8 cellular contexts compared by ENCODE assay signal in the genomic region with DNA sequence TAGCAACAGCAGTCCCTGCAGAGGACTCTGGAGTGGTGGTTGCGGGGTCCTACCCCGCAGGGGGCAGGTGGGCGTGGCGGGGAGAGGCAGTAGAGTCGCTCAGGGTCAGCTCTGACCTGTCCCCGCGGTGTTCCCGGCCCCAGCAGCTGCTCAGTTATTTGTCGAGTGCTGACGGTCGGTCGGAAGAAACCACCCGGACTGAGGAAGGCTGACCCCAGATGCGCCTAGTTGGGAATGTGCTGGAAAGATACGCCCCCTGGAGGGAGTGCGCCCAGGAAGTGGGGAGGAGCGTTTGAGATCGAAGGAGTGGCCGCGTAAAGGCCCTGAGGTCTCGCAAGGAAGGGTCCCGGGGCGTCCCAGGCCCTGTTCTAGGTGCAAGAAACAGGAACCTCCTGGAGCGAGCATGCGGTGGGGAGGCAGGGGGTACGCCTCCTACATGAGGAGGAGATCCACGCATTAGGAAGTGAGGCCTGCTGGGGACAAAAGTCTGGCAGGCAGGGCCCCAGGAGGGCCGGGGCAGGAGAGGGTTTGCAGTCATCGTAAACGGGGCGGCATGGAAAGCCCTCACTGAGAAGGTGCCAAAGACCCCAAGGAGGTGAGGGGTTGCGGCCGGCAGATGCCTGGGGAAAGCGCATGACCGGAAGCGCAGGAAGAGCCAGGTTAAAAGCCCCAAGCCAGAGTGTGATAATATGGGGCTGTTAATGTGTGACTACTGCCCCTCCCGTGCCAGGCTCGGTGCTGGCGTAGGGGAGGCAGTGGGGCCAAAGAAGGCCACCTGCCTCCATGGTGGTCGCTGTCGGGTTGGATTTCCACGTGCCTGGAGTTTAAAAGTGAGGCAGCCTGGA. TPM values are rescaled to one million over a fixed set of nuclear protein-coding genes. Genes with fewer than 3 reads are reported as not detected.
A peak's percentile ranks its signal among the peaks of the same experiment; 100 is the strongest.
DNase-seq lines count a peak whose midpoint lies in the region; FAIRE-seq and TF ChIP-seq lines count a peak whose summit lies in the region.

No MANE protein-coding gene starts in this region.

- H2BK12ac ChIP-seq in H1 (ENCODE audit: low read depth, low read length) = no peak overlapping the region

- no peak overlapping the region for H3K27ac ChIP-seq in H1 (ENCODE audit: low read depth, low read length)
- peak overlapping the region; percentile 82 for H3K27ac ChIP-seq in vagina

- TF ChIP-seq RAD21 in H1 (IDR thresholded peaks at IDR 0.05 in 1 of 2, conservative IDR thresholded peaks at IDR 0.05 in 1 of 2; ENCODE audit: low read depth in 2 of 2, low read length in 2 of 2) = no peak

- WGBS in H1 (ENCODE audit: extremely low coverage in 1 of 2, insufficient coverage in 1 of 2, insufficient read length in 1 of 2, insufficient replicate concordance in 2 of 2, low coverage in 1 of 2, low lambda C conversion rate in 2 of 2, missing lambda C conversion rate in 1 of 2), 2 experiments = 9% methylated on average over 39 of the region's 42 CpGs; no CpG with 5 or more reads in 1 of the 2 experiments

- no peak overlapping the region for H2AK5ac ChIP-seq in H1 (ENCODE audit: low read depth, low read length)

- peak overlapping the region; percentile 53; the same call in 1 of the 2 replicates for H2BK15ac ChIP-seq in H1 (ENCODE audit: low read length)

- no peak overlapping the region; a peak in 2 of 7 replicates for H3K9ac ChIP-seq in H1 (replicated peaks in 1 of 4; ENCODE audit: extremely low read depth in 1 of 4, low read depth in 3 of 4, low read length in 3 of 4)

- peak overlapping the region; percentile 91 for H4K91ac ChIP-seq in H1 (replicated peaks; ENCODE audit: insufficient read length, low read length)

- peak overlapping the region; percentile 52; the same call in 1 of the 2 replicates for H2BK5ac ChIP-seq in H1 (ENCODE audit: low read depth, low read length)

- TF ChIP-seq CTCF in BE2C (IDR thresholded peaks at IDR 0.05; ENCODE audit: low read depth, low read length) = peak; percentile 42
- TF ChIP-seq CTCF in H1 (IDR thresholded peaks at IDR 0.05; ENCODE audit: control extremely low read depth in 1 of 3, insufficient read depth in 1 of 3, low read depth in 1 of 3, low read length in 3 of 3) = peak in 1 of 3 experiments; percentile 6; a peak in 1 of 4 replicates
- TF ChIP-seq CTCF in vagina (IDR thresholded peaks at IDR 0.05) = no peak

- no peak for FAIRE-seq in H1 (lab: Jason Lieb, UNC)

- H3K4ac ChIP-seq in H1 (replicated peaks; ENCODE audit: insufficient read length, low read depth, low read length) = no peak overlapping the region

- CTCF ChIA-PET in H1 (lab: Charles Lee; ENCODE audit: partially characterized antibody) = interaction anchor here (0.5 to 15.2 kb wide), 34 partner anchors 8 to 1413 kb away, joined by 3 to 254 read pairs (median 5); partner anchors contain the start of genes CCDC8 and PNMA8B

- no peaks in the 10 kb centered on the region for H3K4me1 ChIP-seq in BE2C
- H3K4me1 ChIP-seq in H1 (replicated peaks in 1 of 4; ENCODE audit: control insufficient read depth in 3 of 4, insufficient read depth in 4 of 4, low read length in 3 of 4) = peaks cover 0 to 27% (median 18%) of the 10 kb centered on the region in 4 experiments; a peak in 5 of 7 replicates
- peaks cover 46% of the 10 kb centered on the region for H3K4me1 ChIP-seq in vagina

- H3K23ac ChIP-seq in H1 (ENCODE audit: insufficient read length) = no peak overlapping the region

- no peaks in the 10 kb centered on the region for H3K79me2 ChIP-seq in H1 (ENCODE audit: control insufficient read depth in 1 of 2, insufficient read depth in 2 of 2, low read length in 2 of 2)

- H3K14ac ChIP-seq in H1 (ENCODE audit: insufficient read length) = no peak overlapping the region

- H3K4me3 ChIP-seq in BE2C (ENCODE audit: low read depth, low read length) (peak overlapping the region; percentile 42), H1 (ENCODE audit: extremely low read depth in 1 of 4, insufficient read depth in 2 of 4, low read depth in 3 of 4, low read length in 4 of 4) (peak overlapping the region; percentile 18 to 57 (median 40)), vagina (peak overlapping the region; percentile 36 to 37)

- H3K18ac ChIP-seq in H1 (ENCODE audit: extremely low read depth, low read length) = peak overlapping the region; percentile 51

- no peaks in the 10 kb centered on the region for H3K36me3 ChIP-seq in BE2C
- H3K36me3 ChIP-seq in H1 (ENCODE audit: control insufficient read depth in 2 of 4, insufficient read depth in 4 of 4, low read length in 3 of 4) = no peaks in the 10 kb centered on the region
- H3K36me3 ChIP-seq in vagina = no peaks in the 10 kb centered on the region

- H3K9me3 ChIP-seq in BE2C (no peaks in the 10 kb centered on the region), H1 (ENCODE audit: insufficient read depth in 2 of 2, low read depth in 1 of 2, low read length in 1 of 2) (no peaks in the 10 kb centered on the region), vagina (no peaks in the 10 kb centered on the region)

- POLR2A ChIA-PET in H1 (lab: Charles Lee; ENCODE audit: partially characterized antibody) = interaction anchor here (0.6 to 4.4 kb wide), 14 partner anchors 8 to 877 kb away, joined by 3 to 28 read pairs (median 3); partner anchors contain the start of genes CCDC8, PNMA8B and PNMA8C

- no peak for DNase-seq in BE2C
- peak; percentile 63 for DNase-seq in LHCN-M2 (ENCODE audit: low read depth)
- DNase-seq in H1 (ENCODE audit: low read depth in 1 of 2, low spot score in 2 of 2) = peak in 1 of 2 experiments; percentile 83
- DNase-seq in midbrain (lab: John Stamatoyannopoulos, UW) = peak; percentile 10
- no peak for DNase-seq in vagina (ENCODE audit: extremely low spot score in 2 of 2)
- no peak for DNase-seq in NCI-H2029 treated with DMSO at 0.1 percent for 48 hours (lab: John Stamatoyannopoulos, UW)
- DNase-seq in NOMO-1 treated with DMSO at 0.1 percent for 48 hours (lab: John Stamatoyannopoulos, UW; ENCODE audit: unreplicated experiment) = no peak
- DNase-seq in globus pallidus (ENCODE audit: low spot score) = no peak

- H2AFZ ChIP-seq in H1 (ENCODE audit: low read length) = peak overlapping the region; percentile 47; the same call in 1 of the 2 replicates

- H2BK120ac ChIP-seq in H1 (replicated peaks; ENCODE audit: low read depth, low read length) = no peak overlapping the region

- no peaks in the 10 kb centered on the region for H3K27me3 ChIP-seq in BE2C
- H3K27me3 ChIP-seq in H1 (replicated peaks in 1 of 4; ENCODE audit: control insufficient read depth in 3 of 4, extremely low read depth in 1 of 4, insufficient read depth in 3 of 4, low read length in 3 of 4) = peaks cover 0 to 34% (median 19%) of the 10 kb centered on the region in 4 experiments; a peak in 6 of 7 replicates
- H3K27me3 ChIP-seq in vagina = no peaks in the 10 kb centered on the region

- peaks cover 20% of the 10 kb centered on the region for H3K23me2 ChIP-seq in H1 (ENCODE audit: low read depth, low read length)

- H3K79me1 ChIP-seq in H1 (ENCODE audit: low read depth, low read length) = no peaks in the 10 kb centered on the region

- intact Hi-C loops in vagina (cut with DNase I) = no loop called here

- no peak for TF ChIP-seq POLR2A in H1 (IDR thresholded peaks at IDR 0.05; ENCODE audit: control extremely low read depth in 1 of 2, low read depth in 2 of 2, low read length in 2 of 2)
- no peak for TF ChIP-seq POLR2A in vagina (IDR thresholded peaks at IDR 0.05)

- no peak for TF ChIP-seq EP300 in H1 (IDR thresholded peaks at IDR 0.05; ENCODE audit: borderline replicate concordance in 1 of 2, low read depth in 2 of 2, low read length in 2 of 2)

- 0 out of 2 replicates have a peak overlapping the region, but pooled peaks have one; percentile 10 for H2BK20ac ChIP-seq in H1 (ENCODE audit: low read length)

- peaks cover 0 to 6% of the 10 kb centered on the region in 2 experiments for H4K20me1 ChIP-seq in H1 (replicated peaks in 1 of 2; ENCODE audit: control insufficient read depth in 1 of 2, insufficient read depth in 2 of 2, low read length in 2 of 2)

- H4K8ac ChIP-seq in H1 (ENCODE audit: extremely low read depth, insufficient read depth, low read length) = peak overlapping the region; percentile 69; the same call in 1 of the 2 replicates

- H3K56ac ChIP-seq in H1 (replicated peaks; ENCODE audit: insufficient read length, low read depth, low read length) = no peak overlapping the region

- H4K5ac ChIP-seq in H1 (ENCODE audit: insufficient read length, low read depth, low read length) = peak overlapping the region; percentile 39

- peak overlapping the region; percentile 84 to 96 for H3K4me2 ChIP-seq in H1 (ENCODE audit: insufficient read depth in 1 of 2, low read depth in 2 of 2, low read length in 2 of 2)

RNA-seq across cellular contexts. Expression of gene CCDC8, which starts 9.1 kb away (rescaled TPM):
- polyA plus RNA-seq in BE2C (2012; ENCODE audit: insufficient read depth, insufficient read length, low read depth) = not detected
- total RNA-seq in LHCN-M2 (2014; rRNA removed) (17.5 and 18.5 TPM in 2 replicates), vagina (7.4 TPM)
- polyA plus RNA-seq in LHCN-M2 (2012) = 6.6 TPM
- 13.6 and 15.1 TPM in 2 replicates for total RNA-seq in H1 (2021; fragmentation: NEBNext Ultra II Directional; extraction: Animal tissue kit (Norgen Biotek cat#: 25700))
- polyA plus RNA-seq in H1 (2011; rRNA removed) = 4.9 and 6.6 TPM in 2 replicates
- 8.6 TPM for polyA plus RNA-seq in H1 (2011; cell fraction: cytosol; rRNA removed)
- 6.5 TPM for polyA plus RNA-seq in H1 (2011; cell fraction: nucleus; rRNA removed)
- 10.7 to 12.2 TPM (median 11.4 TPM) in 4 replicates for polyA plus RNA-seq in H1 (2012, experiment 1 of 2)
- 6.5 TPM for polyA plus RNA-seq in H1 (2012, experiment 2 of 2)
- polyA plus RNA-seq in H1 (2013, experiment 1 of 2) = 9.0 TPM
- polyA plus RNA-seq in H1 (2013, experiment 2 of 2) = 9.5 TPM
- polyA minus RNA-seq in H1 (2011; rRNA and poly(A)+ RNA removed) = 5.4 and 5.9 TPM in 2 replicates
- polyA minus RNA-seq in H1 (2011; cell fraction: cytosol; rRNA and poly(A)+ RNA removed) = 8.7 TPM
- 6.8 TPM for polyA minus RNA-seq in H1 (2011; cell fraction: nucleus; rRNA and poly(A)+ RNA removed)

RNA-seq across cellular contexts. Expression of gene PNMA8C, which starts 24.5 kb away (rescaled TPM):
- 0.65 TPM for polyA plus RNA-seq in BE2C (2012; ENCODE audit: insufficient read depth, insufficient read length, low read depth)
- 0.17 TPM in 1 of 2 replicates, not detected in the other for total RNA-seq in LHCN-M2 (2014; rRNA removed)
- polyA plus RNA-seq in LHCN-M2 (2012) = 0.01 TPM
- 1.7 and 1.8 TPM in 2 replicates for total RNA-seq in H1 (2021; fragmentation: NEBNext Ultra II Directional; extraction: Animal tissue kit (Norgen Biotek cat#: 25700))
- 0.46 and 0.53 TPM in 2 replicates for polyA plus RNA-seq in H1 (2011; rRNA removed)
- 0.48 TPM for polyA plus RNA-seq in H1 (2011; cell fraction: cytosol; rRNA removed)
- 0.46 TPM for polyA plus RNA-seq in H1 (2011; cell fraction: nucleus; rRNA removed)
- 0.66 to 1.0 TPM (median 0.76 TPM) in 4 replicates for polyA plus RNA-seq in H1 (2012, experiment 1 of 2)
- polyA plus RNA-seq in H1 (2012, experiment 2 of 2) = 0.10 TPM
- polyA plus RNA-seq in H1 (2013, experiment 1 of 2) = 0.57 TPM
- 0.63 TPM for polyA plus RNA-seq in H1 (2013, experiment 2 of 2)
- 0.91 and 1.1 TPM in 2 replicates for polyA minus RNA-seq in H1 (2011; rRNA and poly(A)+ RNA removed)
- polyA minus RNA-seq in H1 (2011; cell fraction: cytosol; rRNA and poly(A)+ RNA removed) = 0.59 TPM
- 0.50 TPM for polyA minus RNA-seq in H1 (2011; cell fraction: nucleus; rRNA and poly(A)+ RNA removed)
- total RNA-seq in vagina = 0.25 TPM

RNA-seq across cellular contexts. Expression of gene PPP5C, which starts 57.4 kb away (rescaled TPM):
- 119 TPM for polyA plus RNA-seq in BE2C (2012; ENCODE audit: insufficient read depth, insufficient read length, low read depth)
- total RNA-seq in LHCN-M2 (2014; rRNA removed) = 89.7 and 97.8 TPM in 2 replicates
- polyA plus RNA-seq in LHCN-M2 (2012) = 64.1 TPM
- 105 and 112 TPM in 2 replicates for total RNA-seq in H1 (2021; fragmentation: NEBNext Ultra II Directional; extraction: Animal tissue kit (Norgen Biotek cat#: 25700))
- polyA plus RNA-seq in H1 (2011; rRNA removed) = 156 and 199 TPM in 2 replicates
- 191 TPM for polyA plus RNA-seq in H1 (2011; cell fraction: cytosol; rRNA removed)
- polyA plus RNA-seq in H1 (2011; cell fraction: nucleus; rRNA removed) = 304 TPM
- 103 to 125 TPM (median 114 TPM) in 4 replicates for polyA plus RNA-seq in H1 (2012, experiment 1 of 2)
- 82.0 TPM for polyA plus RNA-seq in H1 (2012, experiment 2 of 2)
- polyA plus RNA-seq in H1 (2013, experiment 1 of 2) = 75.4 TPM
- polyA plus RNA-seq in H1 (2013, experiment 2 of 2) = 69.8 TPM
- 133 and 161 TPM in 2 replicates for polyA minus RNA-seq in H1 (2011; rRNA and poly(A)+ RNA removed)
- 78.8 TPM for polyA minus RNA-seq in H1 (2011; cell fraction: cytosol; rRNA and poly(A)+ RNA removed)
- 104 TPM for polyA minus RNA-seq in H1 (2011; cell fraction: nucleus; rRNA and poly(A)+ RNA removed)
- 60.4 TPM for total RNA-seq in vagina

Comparison
In these comparisons a context has a peak if more than half of its experiments do, and no peak if none do; other contexts are left out.
1. DNase-seq: peak in LHCN-M2 (single experiment) and midbrain (single experiment); none in BE2C (single experiment), vagina (0 of 2), NCI-H2029 treated with DMSO at 0.1 percent for 48 hours (single experiment), NOMO-1 treated with DMSO at 0.1 percent for 48 hours (single experiment) and globus pallidus (single experiment).
2. Peak in every context shown above with its lines, with median percentiles within 50 percentile points of each other: H3K4me3 ChIP-seq.